ENCODE assay signal across 23 cellular contexts in the genomic region with DNA sequence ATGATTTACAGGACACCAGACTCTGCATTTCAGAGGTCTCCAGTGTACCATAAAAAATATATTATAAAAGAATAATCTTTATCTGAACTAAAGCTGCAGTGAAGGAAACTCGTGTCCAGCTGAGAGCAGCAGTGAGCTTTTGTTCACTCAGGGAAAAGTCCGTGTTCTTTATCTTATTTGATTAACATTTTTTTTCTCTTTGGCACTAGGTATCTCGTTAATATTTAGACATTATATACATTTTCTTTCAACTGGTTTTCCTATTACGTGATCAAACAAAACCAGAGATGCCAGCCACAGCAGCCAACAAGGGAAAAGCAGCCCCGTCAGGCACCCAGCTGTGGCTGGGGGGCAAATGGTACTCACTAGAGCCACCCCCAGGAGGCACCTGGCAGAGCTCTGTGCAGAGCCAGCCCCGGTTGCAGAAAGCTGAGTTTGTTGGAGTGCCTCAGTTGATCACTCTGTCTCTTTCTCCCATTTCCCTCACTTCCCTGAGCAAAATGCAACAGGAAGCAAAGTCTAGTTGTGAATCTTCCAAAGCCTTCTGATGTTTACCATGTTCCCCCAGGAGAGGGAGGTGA. TPM values are rescaled to one million over a fixed set of nuclear protein-coding genes. Genes with fewer than 3 reads are reported as not detected.
DNase-seq lines count a peak whose midpoint lies in the region; ATAC-seq and TF ChIP-seq lines count a peak whose summit lies in the region.
"Had no signal": no experiment of that assay in that cellular context is flagged by ENCODE, and none has a peak within 500 bp of the region (broad histone marks: within the 10 kb centered on the region; RNA-seq: fewer than 3 reads in every experiment).

No MANE protein-coding gene starts in this region.

- H3K4me1 ChIP-seq in GM23338 (ENCODE audit: insufficient read depth): no peaks in the 10 kb centered on the region
- H3K4me1 ChIP-seq: lower lobe of right lung had no signal

- DNase-seq in GM23338 (ENCODE audit: low spot score): peak; percentile 6
- DNase-seq in progenitor cell of endocrine pancreas (ENCODE audit: low spot score, unreplicated experiment): no peak
- DNase-seq in inferior parietal cortex (ENCODE audit: extremely low spot score): no peak
- DNase-seq in NCI-H187 treated with DMSO at 0.1 percent for 48 hours (lab: John Stamatoyannopoulos, UW): no peak
- DNase-seq in NOMO-1 (lab: John Stamatoyannopoulos, UW; ENCODE audit: unreplicated experiment in 2 of 2): no peak
- no peak for DNase-seq in MV-4-11 (lab: John Stamatoyannopoulos, UW)
- DNase-seq: activated CD4-positive, alpha-beta memory T cell treated with anti-CD3 and anti-CD28 coated beads for 36 hours; activated naive CD8-positive, alpha-beta T cell treated with anti-CD3 and anti-CD28 coated beads, Interleukin-2, amount 10 ng/mL, durations not matched to agents 7 days and 5 days; activated T-cell treated with anti-CD3 and anti-CD28 coated beads, Interleukin-2, amount 50 U/mL, for 48 hours; dermis blood vessel endothelial cell; DMS153; lower lobe of right lung; NCI-H1694; NCI-H345; SW 1271; thyroid gland had no signal

- H3K4me3 Mint-ChIP-seq in GM23338 (peak overlapping the region; percentile 80), progenitor cell of endocrine pancreas (ENCODE audit: low read depth) (peak overlapping the region; percentile 79)

- peaks cover 7% of the 10 kb centered on the region; the same call in 1 of the 2 replicates for H4K20me1 ChIP-seq in GM23338 (replicated peaks; ENCODE audit: insufficient read depth)

- H3K79me2 ChIP-seq in GM23338 (replicated peaks; ENCODE audit: insufficient read depth): no peaks in the 10 kb centered on the region

- H3K27me3 Mint-ChIP-seq in GM23338 (ENCODE audit: insufficient read depth, low read depth, poor library complexity) (peaks cover 20% of the 10 kb centered on the region), progenitor cell of endocrine pancreas (peaks cover 82% of the 10 kb centered on the region)

- H3F3A ChIP-seq in GM23338 (replicated peaks; ENCODE audit: low read depth): 0 out of 2 replicates have a peak, but pooled peaks cover 4% of the 10 kb centered on the region

- H3K27ac Mint-ChIP-seq in GM23338: no peak overlapping the region
- H3K27ac Mint-ChIP-seq in progenitor cell of endocrine pancreas: no peak overlapping the region
- H3K27ac Mint-ChIP-seq: activated CD4-positive, alpha-beta memory T cell treated with anti-CD3 and anti-CD28 coated beads for 36 hours had no signal

- H3K36me3 ChIP-seq in GM23338 (ENCODE audit: insufficient read depth): no peaks in the 10 kb centered on the region
- H3K36me3 ChIP-seq: lower lobe of right lung, thyroid gland had no signal

- H3K4me3 ChIP-seq in GM23338 (peak overlapping the region; percentile 71), iPS-11a (ENCODE audit: low read depth, low read length) (peak overlapping the region; percentile 66)
- H3K4me3 ChIP-seq: thyroid gland had no signal

- H3K9me3 Mint-ChIP-seq in GM23338 (peaks cover 72% of the 10 kb centered on the region), progenitor cell of endocrine pancreas (ENCODE audit: low read depth) (no peaks in the 10 kb centered on the region)
- H3K9me3 Mint-ChIP-seq: activated CD4-positive, alpha-beta memory T cell treated with anti-CD3 and anti-CD28 coated beads for 36 hours; activated naive CD8-positive, alpha-beta T cell treated with anti-CD3 and anti-CD28 coated beads, Interleukin-2, amount 10 ng/mL, durations not matched to agents 7 days and 5 days had no signal

- H3K27ac ChIP-seq in GM23338 (ENCODE audit: low read depth) (no peak overlapping the region), VCaP (peak overlapping the region; percentile 71)
- H3K27ac ChIP-seq: lower lobe of right lung, thyroid gland had no signal

- peak overlapping the region; percentile 95; the same call in 1 of the 2 replicates for H2AFZ ChIP-seq in GM23338

- peak; percentile 7; the same call in 1 of the 3 replicates for ATAC-seq in GM23338
- ATAC-seq: esophagus mucosa, lower lobe of right lung had no signal

- H3K9me2 ChIP-seq in GM23338 (ENCODE audit: insufficient read depth): no peaks in the 10 kb centered on the region; the same call in 1 of the 2 replicates

- TF ChIP-seq CTCF in GM23338 (conservative IDR thresholded peaks at IDR 0.05; ENCODE audit: low read depth in 2 of 2): 0 out of 4 replicates have a peak, but pooled peaks of 1 of the 2 experiments have one; percentile 17
- TF ChIP-seq CTCF in VCaP (conservative IDR thresholded peaks at IDR 0.05): peak; percentile 59
- TF ChIP-seq CTCF in progenitor cell of endocrine pancreas (IDR thresholded peaks at IDR 0.05; ENCODE audit: unreplicated experiment): peak; percentile 19

- peaks cover 53% of the 10 kb centered on the region for H3K27me3 ChIP-seq in GM23338 (ENCODE audit: insufficient read depth)

- H3K36me3 Mint-ChIP-seq in GM23338 (ENCODE audit: low read depth) (peaks cover 4% of the 10 kb centered on the region; the same call in 2 of the 3 replicates), progenitor cell of endocrine pancreas (ENCODE audit: insufficient read depth) (no peaks in the 10 kb centered on the region)
- H3K36me3 Mint-ChIP-seq: activated CD4-positive, alpha-beta memory T cell treated with anti-CD3 and anti-CD28 coated beads for 36 hours; activated naive CD8-positive, alpha-beta T cell treated with anti-CD3 and anti-CD28 coated beads, Interleukin-2, amount 10 ng/mL, durations not matched to agents 7 days and 5 days had no signal

- peaks cover 25% of the 10 kb centered on the region for H3K4me1 Mint-ChIP-seq in GM23338
- peaks cover 12% of the 10 kb centered on the region for H3K4me1 Mint-ChIP-seq in progenitor cell of endocrine pancreas (ENCODE audit: low read depth)

- peak overlapping the region; percentile 89 for H3K4me2 ChIP-seq in GM23338

TF ChIP-seq in GM23338, 12 proteins besides CTCF, POLR2A, EP300 and RAD21 (continues in another document):
- no peak for TF ChIP-seq POLR2AphosphoS5 (IDR thresholded peaks at IDR 0.05; ENCODE audit: low read depth)
- no peak for TF ChIP-seq ZNF114 (CRISPR knock-in tag; IDR thresholded peaks at IDR 0.05)
- no peak for TF ChIP-seq STAT1 (IDR thresholded peaks at IDR 0.05; ENCODE audit: unreplicated experiment)
- TF ChIP-seq, protein P1, sequence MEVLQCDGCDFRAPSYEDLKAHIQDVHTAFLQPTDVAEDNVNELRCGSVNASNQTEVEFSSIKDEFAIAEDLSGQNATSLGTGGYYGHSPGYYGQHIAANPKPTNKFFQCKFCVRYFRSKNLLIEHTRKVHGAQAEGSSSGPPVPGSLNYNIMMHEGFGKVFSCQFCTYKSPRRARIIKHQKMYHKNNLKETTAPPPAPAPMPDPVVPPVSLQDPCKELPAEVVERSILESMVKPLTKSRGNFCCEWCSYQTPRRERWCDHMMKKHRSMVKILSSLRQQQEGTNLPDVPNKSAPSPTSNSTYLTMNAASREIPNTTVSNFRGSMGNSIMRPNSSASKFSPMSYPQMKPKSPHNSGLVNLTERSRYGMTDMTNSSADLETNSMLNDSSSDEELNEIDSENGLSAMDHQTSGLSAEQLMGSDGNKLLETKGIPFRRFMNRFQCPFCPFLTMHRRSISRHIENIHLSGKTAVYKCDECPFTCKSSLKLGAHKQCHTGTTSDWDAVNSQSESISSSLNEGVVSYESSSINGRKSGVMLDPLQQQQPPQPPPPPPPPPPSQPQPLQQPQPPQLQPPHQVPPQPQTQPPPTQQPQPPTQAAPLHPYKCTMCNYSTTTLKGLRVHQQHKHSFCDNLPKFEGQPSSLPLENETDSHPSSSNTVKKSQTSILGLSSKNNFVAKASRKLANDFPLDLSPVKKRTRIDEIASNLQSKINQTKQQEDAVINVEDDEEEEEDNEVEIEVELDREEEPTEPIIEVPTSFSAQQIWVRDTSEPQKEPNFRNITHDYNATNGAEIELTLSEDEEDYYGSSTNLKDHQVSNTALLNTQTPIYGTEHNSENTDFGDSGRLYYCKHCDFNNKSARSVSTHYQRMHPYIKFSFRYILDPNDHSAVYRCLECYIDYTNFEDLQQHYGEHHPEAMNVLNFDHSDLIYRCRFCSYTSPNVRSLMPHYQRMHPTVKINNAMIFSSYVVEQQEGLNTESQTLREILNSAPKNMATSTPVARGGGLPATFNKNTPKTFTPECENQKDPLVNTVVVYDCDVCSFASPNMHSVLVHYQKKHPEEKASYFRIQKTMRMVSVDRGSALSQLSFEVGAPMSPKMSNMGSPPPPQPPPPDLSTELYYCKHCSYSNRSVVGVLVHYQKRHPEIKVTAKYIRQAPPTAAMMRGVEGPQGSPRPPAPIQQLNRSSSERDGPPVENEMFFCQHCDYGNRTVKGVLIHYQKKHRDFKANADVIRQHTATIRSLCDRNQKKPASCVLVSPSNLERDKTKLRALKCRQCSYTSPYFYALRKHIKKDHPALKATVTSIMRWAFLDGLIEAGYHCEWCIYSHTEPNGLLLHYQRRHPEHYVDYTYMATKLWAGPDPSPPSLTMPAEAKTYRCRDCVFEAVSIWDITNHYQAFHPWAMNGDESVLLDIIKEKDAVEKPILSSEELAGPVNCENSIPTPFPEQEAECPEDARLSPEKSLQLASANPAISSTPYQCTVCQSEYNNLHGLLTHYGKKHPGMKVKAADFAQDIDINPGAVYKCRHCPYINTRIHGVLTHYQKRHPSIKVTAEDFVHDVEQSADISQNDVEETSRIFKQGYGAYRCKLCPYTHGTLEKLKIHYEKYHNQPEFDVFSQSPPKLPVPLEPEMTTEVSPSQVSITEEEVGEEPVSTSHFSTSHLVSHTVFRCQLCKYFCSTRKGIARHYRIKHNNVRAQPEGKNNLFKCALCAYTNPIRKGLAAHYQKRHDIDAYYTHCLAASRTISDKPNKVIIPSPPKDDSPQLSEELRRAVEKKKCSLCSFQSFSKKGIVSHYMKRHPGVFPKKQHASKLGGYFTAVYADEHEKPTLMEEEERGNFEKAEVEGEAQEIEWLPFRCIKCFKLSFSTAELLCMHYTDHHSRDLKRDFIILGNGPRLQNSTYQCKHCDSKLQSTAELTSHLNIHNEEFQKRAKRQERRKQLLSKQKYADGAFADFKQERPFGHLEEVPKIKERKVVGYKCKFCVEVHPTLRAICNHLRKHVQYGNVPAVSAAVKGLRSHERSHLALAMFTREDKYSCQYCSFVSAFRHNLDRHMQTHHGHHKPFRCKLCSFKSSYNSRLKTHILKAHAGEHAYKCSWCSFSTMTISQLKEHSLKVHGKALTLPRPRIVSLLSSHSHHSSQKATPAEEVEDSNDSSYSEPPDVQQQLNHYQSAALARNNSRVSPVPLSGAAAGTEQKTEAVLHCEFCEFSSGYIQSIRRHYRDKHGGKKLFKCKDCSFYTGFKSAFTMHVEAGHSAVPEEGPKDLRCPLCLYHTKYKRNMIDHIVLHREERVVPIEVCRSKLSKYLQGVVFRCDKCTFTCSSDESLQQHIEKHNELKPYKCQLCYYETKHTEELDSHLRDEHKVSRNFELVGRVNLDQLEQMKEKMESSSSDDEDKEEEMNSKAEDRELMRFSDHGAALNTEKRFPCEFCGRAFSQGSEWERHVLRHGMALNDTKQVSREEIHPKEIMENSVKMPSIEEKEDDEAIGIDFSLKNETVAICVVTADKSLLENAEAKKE (CRISPR knock-in tag; IDR thresholded peaks at IDR 0.05): no peak
- no peak for TF ChIP-seq NANOG (IDR thresholded peaks at IDR 0.05; ENCODE audit: borderline replicate concordance)

RNA-seq across cellular contexts. Expression of gene HS3ST4, which starts 1.1 kb away (rescaled TPM):
- 1.7 and 2.1 TPM in 2 replicates for total RNA-seq in GM23338 (2014; rRNA removed; shearing (Covaris generic))
- polyA plus RNA-seq in GM23338 (2016; fragmentation: Nextera tagmentation; extraction: Ambion mirVana): 0.44 and 0.89 TPM in 2 replicates
- total RNA-seq in progenitor cell of endocrine pancreas: 0.67 and 0.69 TPM in 2 replicates
- total RNA-seq: activated CD4-positive, alpha-beta memory T cell treated with anti-CD3 and anti-CD28 coated beads for 36 hours; activated naive CD8-positive, alpha-beta T cell treated with anti-CD3 and anti-CD28 coated beads, Interleukin-2, amount 10 ng/mL, durations not matched to agents 7 days and 5 days; bronchial epithelial cell; dermis blood vessel endothelial cell; HepG2; M059J had no signal
- polyA plus RNA-seq: BJ, HepG2 had no signal
